Comparison of ENCODE assay signal across 36 cellular contexts in the genomic region with DNA sequence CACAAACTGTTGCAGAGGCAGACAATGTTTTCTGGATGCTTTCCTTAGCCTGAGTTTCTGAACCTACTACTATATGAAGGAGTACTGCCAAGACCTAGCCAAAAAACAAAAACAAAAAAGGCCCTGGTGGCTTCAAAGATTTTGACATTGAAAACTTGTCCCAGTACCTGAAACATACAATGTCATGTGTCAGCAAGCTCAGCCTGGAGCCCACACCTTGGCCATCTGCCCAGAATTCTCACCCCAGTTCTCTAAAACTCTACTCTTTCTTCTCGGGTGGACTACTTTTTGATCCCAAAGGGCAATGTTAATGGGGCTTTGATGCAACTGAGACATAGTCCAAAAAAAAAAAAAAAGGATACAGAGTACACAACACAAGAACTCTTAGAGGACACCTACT.
"Had no signal": no experiment of that assay in that cellular context is flagged by ENCODE, and none has a peak within 500 bp of the region (broad histone marks: within the 10 kb centered on the region; RNA-seq: fewer than 3 reads in every experiment).

No MANE protein-coding gene starts in this region.

- FAIRE-seq: astrocyte, TTC549 had no signal

- H3K4me3 ChIP-seq: adrenal gland, body of pancreas, breast epithelium, cardiac muscle cell had no signal

- DNase-seq: activated B cell treated with CpG ODN at 0.5 μM for 24 hours; activated CD4-positive, alpha-beta memory T cell treated with anti-CD3 and anti-CD28 coated beads for 36 hours; activated CD4-positive, alpha-beta T cell treated with anti-CD3 and anti-CD28 coated beads for 4 hours; activated CD4-positive, alpha-beta T cell treated with anti-CD3 and anti-CD28 coated beads, Interleukin-2, amount 10 ng/mL, durations not matched to agents 24 days and 14 days; activated CD4-positive, alpha-beta T cell treated with anti-CD3 and anti-CD28 coated beads, Interleukin-2, amount 50 U/mL, for 1 hour; activated CD4-positive, alpha-beta T cell treated with anti-CD3 and anti-CD28 coated beads, Interleukin-2, amount 50 U/mL, for 4 hours; activated CD4-positive, CD25-positive, alpha-beta regulatory T cell treated with anti-CD3 and anti-CD28 coated beads, Interleukin-2, amount 50 U/mL, for 72 hours; activated CD8-positive, alpha-beta memory T cell treated with anti-CD3 and anti-CD28 coated beads, Interleukin-2, amount 50 U/mL, for 4 hours; activated CD8-positive, alpha-beta T cell treated with anti-CD3 and anti-CD28 coated beads for 36 hours; activated effector memory CD4-positive, alpha-beta T cell treated with anti-CD3 and anti-CD28 coated beads, Interleukin-2, amount 50 U/mL, for 16 hours; activated gamma-delta T cell treated with Interleukin-2 at 50 U/mL for 16 hours; activated naive CD4-positive, alpha-beta T cell; activated naive CD4-positive, alpha-beta T cell treated with anti-CD3 and anti-CD28 coated beads for 36 hours; activated naive CD4-positive, alpha-beta T cell treated with anti-CD3 and anti-CD28 coated beads, Interleukin-2, amount 50 U/mL, for 16 hours; activated naive CD8-positive, alpha-beta T cell treated with anti-CD3 and anti-CD28 coated beads for 36 hours; activated T-cell treated with anti-CD3 and anti-CD28 coated beads for 4 hours; activated T-cell treated with anti-CD3 and anti-CD28 coated beads, Interleukin-2, amount 50 U/mL, for 1 hour; activated T-cell treated with anti-CD3 and anti-CD28 coated beads, Interleukin-2, amount 50 U/mL, for 4 hours; activated T-cell treated with anti-CD3 and anti-CD28 coated beads, Interleukin-2, amount 50 U/mL, for 72 hours; adrenal gland; amniotic stem cell; aorta; body of pancreas; brain microvascular endothelial cell; caudate nucleus; cerebellar nuclear complex; T-helper 1 cell; T-helper 2 cell; T-helper 9 cell had no signal

- H3K27ac ChIP-seq: adrenal gland, body of pancreas, brain microvascular endothelial cell, breast epithelium, cardiac muscle cell, VCaP had no signal

- H3K27me3 ChIP-seq: adrenal gland, body of pancreas, brain microvascular endothelial cell, breast epithelium, cardiac muscle cell had no signal

- H3K9me3 ChIP-seq: adrenal gland, body of pancreas, breast epithelium had no signal

- H3K4me1 ChIP-seq: adrenal gland, body of pancreas, breast epithelium had no signal

- ATAC-seq: activated CD8-positive, alpha-beta T cell treated with anti-CD3 and anti-CD28 coated beads for 36 hours; activated naive CD4-positive, alpha-beta T cell treated with anti-CD3 and anti-CD28 coated beads, Interleukin-2, amount 50 U/mL, for 72 hours; activated T-cell treated with anti-CD3 and anti-CD28 coated beads, Interleukin-2, amount 50 U/mL, for 4 hours; activated T-cell treated with anti-CD3 and anti-CD28 coated beads, Interleukin-2, amount 50 U/mL, for 72 hours; activated T-helper 17 cell treated with anti-CD3 and anti-CD28 coated beads, Interleukin-2, amount 50 U/mL, for 72 hours; body of pancreas had no signal

- H3K36me3 ChIP-seq: adrenal gland, brain microvascular endothelial cell, breast epithelium, cardiac muscle cell had no signal
